ENCODE assay signal across 25 cellular contexts in the genomic region with DNA sequence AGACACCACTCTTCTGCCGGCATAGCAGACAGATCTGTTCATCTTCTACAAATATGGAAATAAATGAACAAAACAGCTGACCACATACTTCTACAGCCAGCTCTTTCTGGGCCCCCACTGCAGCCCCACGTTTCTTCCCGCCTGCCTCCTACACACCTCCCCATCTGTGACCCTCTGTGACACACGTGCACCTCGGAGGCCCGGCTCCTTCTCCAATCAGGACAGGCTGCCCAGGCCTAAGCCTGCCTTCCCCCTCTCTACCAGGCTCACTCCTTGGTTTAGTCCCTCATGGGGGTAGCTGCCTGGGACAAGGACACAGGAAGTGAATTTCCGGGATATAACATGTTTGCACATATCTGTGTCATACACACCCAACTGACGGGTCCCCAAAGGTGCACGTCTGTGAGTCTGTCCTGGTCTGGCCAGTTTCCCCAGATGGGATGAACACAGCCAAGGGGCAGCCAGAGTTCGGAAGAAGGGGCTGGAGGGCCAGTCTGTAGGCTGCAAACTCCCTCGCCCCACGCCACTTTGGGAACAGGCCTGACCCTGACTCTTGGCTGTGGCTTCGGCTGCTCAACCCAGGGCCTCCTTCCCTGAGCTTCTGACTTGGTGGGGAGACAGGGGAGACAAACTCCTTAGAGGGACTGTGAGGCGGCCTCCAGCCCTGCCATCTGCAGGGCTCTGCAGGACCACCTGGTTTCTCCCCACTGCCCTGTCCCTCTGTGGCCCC. TPM values are rescaled to one million over a fixed set of nuclear protein-coding genes. Genes with fewer than 3 reads are reported as not detected.
DNase-seq lines count a peak whose midpoint lies in the region; ATAC-seq and TF ChIP-seq lines count a peak whose summit lies in the region.
"Had no signal": no experiment of that assay in that cellular context is flagged by ENCODE, and none has a peak within 500 bp of the region (broad histone marks: within the 10 kb centered on the region; RNA-seq: fewer than 3 reads in every experiment).

No MANE protein-coding gene starts in this region.

- H3K9ac ChIP-seq in DND-41 (ENCODE audit: low read depth, low read length) = no peak overlapping the region
- no peak overlapping the region for H3K9ac ChIP-seq in endodermal cell (ENCODE audit: extremely low read depth, low read length, poor library complexity, severe bottlenecking)

- peaks cover 10% of the 10 kb centered on the region; the same call in 1 of the 2 replicates for H4K20me1 ChIP-seq in DND-41 (ENCODE audit: insufficient read depth, low read length)

- H3K79me2 ChIP-seq in DND-41 (ENCODE audit: insufficient read depth, low read length) = no peaks in the 10 kb centered on the region
- H3K79me2 ChIP-seq: hepatocyte had no signal

- H3K27me3 ChIP-seq in DND-41 (ENCODE audit: insufficient read depth, low read length, poor library complexity) (no peaks in the 10 kb centered on the region), H7 (ENCODE audit: control insufficient read depth, insufficient read depth, low read length) (no peaks in the 10 kb centered on the region), endodermal cell (ENCODE audit: control insufficient read depth, insufficient read depth, low read length, poor library complexity, severe bottlenecking) (no peaks in the 10 kb centered on the region)
- H3K27me3 ChIP-seq: ascending aorta, BE2C, foreskin keratinocyte, hepatocyte, thyroid gland had no signal

- WGBS in endodermal cell (ENCODE audit: insufficient coverage in 1 of 2, insufficient read length in 1 of 2), 2 experiments = 92 to 94% methylated on average over 6 to 14 of the region's 14 CpGs

- no peak for TF ChIP-seq CTCF in activated CD8-positive, alpha-beta T cell treated with anti-CD3 and anti-CD28 coated beads for 36 hours (IDR thresholded peaks at IDR 0.05)
- TF ChIP-seq CTCF in DND-41 (IDR thresholded peaks at IDR 0.05; ENCODE audit: borderline replicate concordance, extremely low read depth, low read length, poor library complexity, severe bottlenecking) (no peak), osteocyte (IDR thresholded peaks at IDR 0.05) (no peak), endodermal cell (conservative IDR thresholded peaks at IDR 0.05) (no peak)

- H3K36me3 ChIP-seq in DND-41 (ENCODE audit: insufficient read depth, low read length) (peaks cover 91% of the 10 kb centered on the region), H7 (replicated peaks; ENCODE audit: control insufficient read depth, insufficient read depth, low read length) (peaks cover 21% of the 10 kb centered on the region), endodermal cell (ENCODE audit: control insufficient read depth, insufficient read depth, low read length) (peaks cover 80% of the 10 kb centered on the region)

- H3K36me3 Mint-ChIP-seq in activated CD8-positive, alpha-beta T cell treated with anti-CD3 and anti-CD28 coated beads, Interleukin-2, amount 10 ng/mL, durations not matched to agents 7 days and 5 days (ENCODE audit: low read depth) = peaks cover 73% of the 10 kb centered on the region
- H3K36me3 Mint-ChIP-seq in activated CD8-positive, alpha-beta T cell treated with anti-CD3 and anti-CD28 coated beads for 36 hours (ENCODE audit: low read depth) = peaks cover 63% of the 10 kb centered on the region
- H3K36me3 Mint-ChIP-seq in activated naive CD8-positive, alpha-beta T cell treated with anti-CD3 and anti-CD28 coated beads, Interleukin-2, amount 50 U/mL, for 24 hours (ENCODE audit: low read depth) = peaks cover 58% of the 10 kb centered on the region
- H3K36me3 Mint-ChIP-seq in osteocyte (ENCODE audit: unreplicated experiment) (peaks cover 76% of the 10 kb centered on the region), endodermal cell (ENCODE audit: low read depth) (peaks cover 81% of the 10 kb centered on the region)

- peak overlapping the region; percentile 30 for H3K27ac Mint-ChIP-seq in activated CD8-positive, alpha-beta T cell treated with anti-CD3 and anti-CD28 coated beads, Interleukin-2, amount 10 ng/mL, durations not matched to agents 7 days and 5 days
- no peak overlapping the region for H3K27ac Mint-ChIP-seq in activated CD8-positive, alpha-beta T cell treated with anti-CD3 and anti-CD28 coated beads for 36 hours
- H3K27ac Mint-ChIP-seq in activated naive CD8-positive, alpha-beta T cell treated with anti-CD3 and anti-CD28 coated beads, Interleukin-2, amount 50 U/mL, for 24 hours = no peak overlapping the region
- H3K27ac Mint-ChIP-seq in osteocyte (ENCODE audit: unreplicated experiment) (peak overlapping the region; percentile 45), endodermal cell (no peak overlapping the region)

- no peak for ATAC-seq in activated CD8-positive, alpha-beta T cell treated with anti-CD3 and anti-CD28 coated beads, Interleukin-2, amount 10 ng/mL, durations not matched to agents 7 days and 5 days
- no peak for ATAC-seq in activated CD8-positive, alpha-beta T cell treated with anti-CD3 and anti-CD28 coated beads for 36 hours
- no peak for ATAC-seq in DND-41 (ENCODE audit: insufficient read depth, low read depth)
- ATAC-seq in activated naive CD8-positive, alpha-beta T cell treated with anti-CD3 and anti-CD28 coated beads, Interleukin-2, amount 50 U/mL, for 24 hours = peak; percentile 21
- ATAC-seq: foreskin keratinocyte, left ventricle myocardium superior, Right ventricle myocardium inferior had no signal

- POLR2A ChIA-PET in activated CD8-positive, alpha-beta T cell treated with anti-CD3 and anti-CD28 coated beads, Interleukin-2, amount 10 ng/mL, durations not matched to agents 7 days and 5 days (lab: Charles Lee) = no interaction called here
- POLR2A ChIA-PET in activated CD8-positive, alpha-beta T cell treated with anti-CD3 and anti-CD28 coated beads for 36 hours (lab: Charles Lee) = interaction anchor here (1.0 to 2.3 kb wide), 2 partner anchors 9 to 11 kb away, joined by 4 to 8 read pairs; no protein-coding TSS in a partner anchor

- H3K4me3 Mint-ChIP-seq in activated CD8-positive, alpha-beta T cell treated with anti-CD3 and anti-CD28 coated beads, Interleukin-2, amount 10 ng/mL, durations not matched to agents 7 days and 5 days = no peak overlapping the region
- H3K4me3 Mint-ChIP-seq in activated CD8-positive, alpha-beta T cell treated with anti-CD3 and anti-CD28 coated beads for 36 hours = no peak overlapping the region
- no peak overlapping the region for H3K4me3 Mint-ChIP-seq in activated naive CD8-positive, alpha-beta T cell treated with anti-CD3 and anti-CD28 coated beads, Interleukin-2, amount 50 U/mL, for 24 hours
- H3K4me3 Mint-ChIP-seq in osteocyte (ENCODE audit: unreplicated experiment) (no peak overlapping the region), endodermal cell (no peak overlapping the region)
- H3K4me3 Mint-ChIP-seq: central memory CD8-positive, alpha-beta T cell had no signal

- H2AFZ ChIP-seq in DND-41 (ENCODE audit: low read depth, low read length) = no peak overlapping the region
- H2AFZ ChIP-seq: hepatocyte had no signal

- no peaks in the 10 kb centered on the region for H3K9me3 Mint-ChIP-seq in activated CD8-positive, alpha-beta T cell treated with anti-CD3 and anti-CD28 coated beads, Interleukin-2, amount 10 ng/mL, durations not matched to agents 7 days and 5 days (ENCODE audit: insufficient read depth)
- no peaks in the 10 kb centered on the region for H3K9me3 Mint-ChIP-seq in activated CD8-positive, alpha-beta T cell treated with anti-CD3 and anti-CD28 coated beads for 36 hours
- H3K9me3 Mint-ChIP-seq in activated naive CD8-positive, alpha-beta T cell treated with anti-CD3 and anti-CD28 coated beads, Interleukin-2, amount 50 U/mL, for 24 hours = no peaks in the 10 kb centered on the region
- H3K9me3 Mint-ChIP-seq in osteocyte (ENCODE audit: unreplicated experiment) (no peaks in the 10 kb centered on the region), endodermal cell (no peaks in the 10 kb centered on the region)
- H3K9me3 Mint-ChIP-seq: central memory CD8-positive, alpha-beta T cell had no signal

- H3K4me1 Mint-ChIP-seq in activated CD8-positive, alpha-beta T cell treated with anti-CD3 and anti-CD28 coated beads, Interleukin-2, amount 10 ng/mL, durations not matched to agents 7 days and 5 days (ENCODE audit: low read depth) = no peaks in the 10 kb centered on the region
- no peaks in the 10 kb centered on the region for H3K4me1 Mint-ChIP-seq in activated CD8-positive, alpha-beta T cell treated with anti-CD3 and anti-CD28 coated beads for 36 hours (ENCODE audit: low read depth)
- H3K4me1 Mint-ChIP-seq in activated naive CD8-positive, alpha-beta T cell treated with anti-CD3 and anti-CD28 coated beads, Interleukin-2, amount 50 U/mL, for 24 hours = no peaks in the 10 kb centered on the region
- peaks cover 8% of the 10 kb centered on the region for H3K4me1 Mint-ChIP-seq in osteocyte (ENCODE audit: unreplicated experiment)
- no peaks in the 10 kb centered on the region for H3K4me1 Mint-ChIP-seq in endodermal cell
- H3K4me1 Mint-ChIP-seq: central memory CD8-positive, alpha-beta T cell had no signal

- CTCF ChIA-PET in activated CD8-positive, alpha-beta T cell treated with anti-CD3 and anti-CD28 coated beads, Interleukin-2, amount 10 ng/mL, durations not matched to agents 7 days and 5 days (lab: Charles Lee) = no interaction called here
- CTCF ChIA-PET in activated CD8-positive, alpha-beta T cell treated with anti-CD3 and anti-CD28 coated beads for 36 hours (lab: Charles Lee) = no interaction called here

- no peaks in the 10 kb centered on the region for H3K27me3 Mint-ChIP-seq in activated CD8-positive, alpha-beta T cell treated with anti-CD3 and anti-CD28 coated beads, Interleukin-2, amount 10 ng/mL, durations not matched to agents 7 days and 5 days (ENCODE audit: low read depth)
- H3K27me3 Mint-ChIP-seq in activated CD8-positive, alpha-beta T cell treated with anti-CD3 and anti-CD28 coated beads for 36 hours = no peaks in the 10 kb centered on the region
- no peaks in the 10 kb centered on the region for H3K27me3 Mint-ChIP-seq in activated naive CD8-positive, alpha-beta T cell treated with anti-CD3 and anti-CD28 coated beads, Interleukin-2, amount 50 U/mL, for 24 hours
- H3K27me3 Mint-ChIP-seq in osteocyte (ENCODE audit: unreplicated experiment) (no peaks in the 10 kb centered on the region), endodermal cell (ENCODE audit: insufficient read depth) (no peaks in the 10 kb centered on the region)
- H3K27me3 Mint-ChIP-seq: central memory CD8-positive, alpha-beta T cell had no signal

- H3K9me3 ChIP-seq in DND-41 (ENCODE audit: insufficient read depth, low read length, severe bottlenecking) (no peaks in the 10 kb centered on the region), endodermal cell (ENCODE audit: control insufficient read depth, low read length) (no peaks in the 10 kb centered on the region)
- H3K9me3 ChIP-seq: ascending aorta, BE2C, Caco-2, thyroid gland had no signal

- H3K4me3 ChIP-seq in DND-41 (ENCODE audit: low read depth in 1 of 2, low read length in 2 of 2) = no peak overlapping the region
- H3K4me3 ChIP-seq in H7 (ENCODE audit: insufficient read depth, low read depth, low read length) = no peak overlapping the region
- no peak overlapping the region for H3K4me3 ChIP-seq in endodermal cell (ENCODE audit: low read length)
- H3K4me3 ChIP-seq: ascending aorta, hepatocyte, skin epidermis, thyroid gland had no signal

- no peak for DNase-seq in activated CD8-positive, alpha-beta T cell treated with anti-CD3 and anti-CD28 coated beads, Interleukin-2, amount 10 ng/mL, durations not matched to agents 7 days and 5 days
- DNase-seq in activated CD8-positive, alpha-beta T cell treated with anti-CD3 and anti-CD28 coated beads for 36 hours = no peak
- DNase-seq in DND-41 = no peak
- no peak for DNase-seq in activated naive CD8-positive, alpha-beta T cell treated with anti-CD3 and anti-CD28 coated beads, Interleukin-2, amount 50 U/mL, for 24 hours
- DNase-seq in osteocyte (ENCODE audit: extremely low spot score, unreplicated experiment) = no peak
- no peak for DNase-seq in H7
- no peak for DNase-seq in activated CD4-positive, CD25-positive, alpha-beta regulatory T cell (lab: John Stamatoyannopoulos, UW)
- no peak for DNase-seq in endodermal cell
- DNase-seq: activated CD4-positive, alpha-beta T cell treated with anti-CD3 and anti-CD28 coated beads for 4 hours; activated CD8-positive, alpha-beta memory T cell treated with anti-CD3 and anti-CD28 coated beads, Interleukin-2, amount 50 U/mL, for 48 hours; activated naive CD4-positive, alpha-beta T cell; BE2C; Caco-2; foreskin keratinocyte; Karpas-422; left ventricle myocardium superior; NCI-H1694 treated with DMSO at 0.1 percent for 48 hours; stimulated activated CD4-positive, alpha-beta T cell treated with anti-CD3 and anti-CD28 coated beads, Interleukin-1b, Interleukin-23, amount 100 ng/mL, for 48 hours; stimulated activated naive CD4-positive, alpha-beta T cell had no signal

- intact Hi-C loops in activated CD8-positive, alpha-beta T cell treated with anti-CD3 and anti-CD28 coated beads for 36 hours (cut with micrococcal nuclease) = no loop called here

- H3K4me1 ChIP-seq in DND-41 (ENCODE audit: insufficient read depth, low read length) (no peaks in the 10 kb centered on the region), endodermal cell (ENCODE audit: control insufficient read depth, insufficient read depth, low read length) (no peaks in the 10 kb centered on the region)
- H3K4me1 ChIP-seq: BE2C, foreskin keratinocyte, thyroid gland had no signal

- no peak overlapping the region for H3K4me2 ChIP-seq in DND-41 (ENCODE audit: insufficient read depth, low read length)
- H3K4me2 ChIP-seq: hepatocyte had no signal

- 0 out of 2 replicates have a peak overlapping the region, but pooled peaks have one; percentile 16 for H3K27ac ChIP-seq in DND-41 (ENCODE audit: low read length)
- no peak overlapping the region for H3K27ac ChIP-seq in endodermal cell (ENCODE audit: low read depth, low read length)
- H3K27ac ChIP-seq: ascending aorta, foreskin keratinocyte, hepatocyte, skin epidermis, thyroid gland had no signal

RNA-seq across cellular contexts. Expression of a gene that starts 30.3 kb away (rescaled TPM):
- total RNA-seq in activated CD8-positive, alpha-beta T cell treated with anti-CD3 and anti-CD28 coated beads, Interleukin-2, amount 10 ng/mL, durations not matched to agents 7 days and 5 days = 10 to 100 TPM; 47.5 TPM
- 10 to 100 TPM; 77.6 to 78.6 TPM for total RNA-seq in activated CD8-positive, alpha-beta T cell treated with anti-CD3 and anti-CD28 coated beads for 36 hours
- 76.5 and 78.7 TPM in 2 replicates for total RNA-seq in osteocyte
- total RNA-seq in H7 (2014; rRNA removed; shearing (Covaris generic)) = 34.6 and 38.2 TPM in 2 replicates
- 10 to 100 TPM; 45.3 to 50.2 TPM for total RNA-seq in endodermal cell
- polyA plus RNA-seq in endodermal cell (2013, experiment 1 of 2) = 47.0 TPM
- polyA plus RNA-seq in endodermal cell (2013, experiment 2 of 2) = 39.2 TPM

Comparison
In these comparisons a context has a peak if more than half of its experiments do, and no peak if none do; other contexts are left out.
1. H3K27ac Mint-ChIP-seq: peak in activated CD8-positive, alpha-beta T cell treated with anti-CD3 and anti-CD28 coated beads, Interleukin-2, amount 10 ng/mL, durations not matched to agents 7 days and 5 days (single experiment) and osteocyte (single experiment); none in activated CD8-positive, alpha-beta T cell treated with anti-CD3 and anti-CD28 coated beads for 36 hours (single experiment), activated naive CD8-positive, alpha-beta T cell treated with anti-CD3 and anti-CD28 coated beads, Interleukin-2, amount 50 U/mL, for 24 hours (single experiment) and endodermal cell (single experiment).